ENCODE assay signal across 2 cellular contexts in the genomic region with DNA sequence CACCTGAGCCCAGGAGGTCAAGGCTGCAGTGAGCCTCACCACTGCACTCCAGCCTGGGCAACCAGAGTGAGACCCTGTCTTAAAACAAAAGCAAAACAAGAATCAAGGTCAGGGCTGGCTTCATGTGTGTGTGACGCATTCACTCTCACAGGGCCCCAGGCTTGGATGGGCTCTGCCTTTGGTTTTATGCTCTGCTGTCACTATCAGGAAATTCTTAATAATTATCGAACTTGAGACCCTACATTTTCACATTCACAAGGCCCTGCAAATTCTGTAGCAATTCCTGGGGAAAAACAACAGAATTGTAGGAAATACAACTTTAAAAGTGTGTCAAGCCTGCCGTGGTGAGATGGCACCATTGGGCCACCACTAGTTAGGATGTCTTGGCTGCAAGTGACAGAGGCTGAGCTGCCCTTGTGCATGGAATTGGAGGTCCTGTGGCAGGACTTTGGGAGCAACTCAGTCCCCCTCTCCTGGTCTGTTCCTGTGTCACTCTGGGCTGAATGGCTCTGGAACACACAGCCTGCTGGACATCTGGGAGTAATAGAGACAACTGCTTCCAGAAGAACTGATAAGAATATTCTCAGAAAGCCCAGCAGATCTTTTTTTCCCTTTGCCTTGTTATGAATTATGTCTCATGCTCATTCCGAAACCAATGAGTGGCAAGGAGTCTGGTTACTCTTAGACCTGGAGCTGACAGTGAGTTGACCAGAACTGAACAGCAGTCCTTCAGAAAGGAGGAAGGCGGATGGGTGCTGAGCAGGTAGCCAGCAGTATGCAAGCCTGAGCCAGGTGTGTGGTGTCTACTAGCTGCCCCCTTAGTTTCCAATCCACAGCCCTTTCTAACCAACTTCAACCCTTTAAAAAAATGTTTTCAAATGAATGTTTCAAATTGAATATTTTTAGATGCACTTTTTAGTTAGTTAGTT.
TF ChIP-seq lines count a peak whose summit lies in the region.

No MANE protein-coding gene starts in this region.

TF ChIP-seq in HepG2, 621 proteins besides CTCF, POLR2A, EP300 and RAD21:
- TF ChIP-seq CBX1 (IDR thresholded peaks at IDR 0.05; ENCODE audit: low read depth) (no peak), ZNF331 (CRISPR knock-in tag; IDR thresholded peaks at IDR 0.05) (peak; percentile 100)
TF ChIP-seq in HepG2: peak in this region for 1.

TF ChIP-seq in SK-N-SH treated with all-trans-retinoic acid at 6 μM for 48 hours, 23 proteins besides CTCF, POLR2A, EP300 and RAD21:
- TF ChIP-seq ZNF70 (CRISPR knock-in tag; IDR thresholded peaks at IDR 0.05) (no peak), ARNTL (CRISPR knock-in tag; IDR thresholded peaks at IDR 0.05; ENCODE audit: borderline replicate concordance, low read depth) (no peak), TCF4 (CRISPR knock-in tag; IDR thresholded peaks at IDR 0.05; ENCODE audit: borderline replicate concordance) (peak; percentile 58; the same call in 1 of the 2 replicates), BACH2 (CRISPR knock-in tag; IDR thresholded peaks at IDR 0.05; ENCODE audit: borderline replicate concordance) (no peak), RARB (CRISPR knock-in tag; IDR thresholded peaks at IDR 0.05) (no peak), TOX (CRISPR knock-in tag; IDR thresholded peaks at IDR 0.05; ENCODE audit: borderline replicate concordance) (no peak), ZNF565 (CRISPR knock-in tag; conservative IDR thresholded peaks at IDR 0.05; ENCODE audit: low read depth) (no peak), CSDC2 (CRISPR knock-in tag; IDR thresholded peaks at IDR 0.05) (no peak), PPARA (CRISPR knock-in tag; IDR thresholded peaks at IDR 0.05; ENCODE audit: borderline replicate concordance) (no peak), ISL1 (CRISPR knock-in tag; IDR thresholded peaks at IDR 0.05) (no peak), SNAI2 (CRISPR knock-in tag; IDR thresholded peaks at IDR 0.05) (no peak), PATZ1 (CRISPR knock-in tag; IDR thresholded peaks at IDR 0.05; ENCODE audit: borderline replicate concordance) (no peak), ZFP30 (CRISPR knock-in tag; IDR thresholded peaks at IDR 0.05) (no peak), ZC3H10 (CRISPR knock-in tag; IDR thresholded peaks at IDR 0.05) (no peak)
- TF ChIP-seq, protein P1, sequence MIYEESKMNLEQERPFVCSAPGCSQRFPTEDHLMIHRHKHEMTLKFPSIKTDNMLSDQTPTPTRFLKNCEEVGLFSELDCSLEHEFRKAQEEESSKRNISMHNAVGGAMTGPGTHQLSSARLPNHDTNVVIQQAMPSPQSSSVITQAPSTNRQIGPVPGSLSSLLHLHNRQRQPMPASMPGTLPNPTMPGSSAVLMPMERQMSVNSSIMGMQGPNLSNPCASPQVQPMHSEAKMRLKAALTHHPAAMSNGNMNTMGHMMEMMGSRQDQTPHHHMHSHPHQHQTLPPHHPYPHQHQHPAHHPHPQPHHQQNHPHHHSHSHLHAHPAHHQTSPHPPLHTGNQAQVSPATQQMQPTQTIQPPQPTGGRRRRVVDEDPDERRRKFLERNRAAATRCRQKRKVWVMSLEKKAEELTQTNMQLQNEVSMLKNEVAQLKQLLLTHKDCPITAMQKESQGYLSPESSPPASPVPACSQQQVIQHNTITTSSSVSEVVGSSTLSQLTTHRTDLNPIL (CRISPR knock-in tag; IDR thresholded peaks at IDR 0.05; ENCODE audit: low read depth), result no peak
- TF ChIP-seq, protein P2, sequence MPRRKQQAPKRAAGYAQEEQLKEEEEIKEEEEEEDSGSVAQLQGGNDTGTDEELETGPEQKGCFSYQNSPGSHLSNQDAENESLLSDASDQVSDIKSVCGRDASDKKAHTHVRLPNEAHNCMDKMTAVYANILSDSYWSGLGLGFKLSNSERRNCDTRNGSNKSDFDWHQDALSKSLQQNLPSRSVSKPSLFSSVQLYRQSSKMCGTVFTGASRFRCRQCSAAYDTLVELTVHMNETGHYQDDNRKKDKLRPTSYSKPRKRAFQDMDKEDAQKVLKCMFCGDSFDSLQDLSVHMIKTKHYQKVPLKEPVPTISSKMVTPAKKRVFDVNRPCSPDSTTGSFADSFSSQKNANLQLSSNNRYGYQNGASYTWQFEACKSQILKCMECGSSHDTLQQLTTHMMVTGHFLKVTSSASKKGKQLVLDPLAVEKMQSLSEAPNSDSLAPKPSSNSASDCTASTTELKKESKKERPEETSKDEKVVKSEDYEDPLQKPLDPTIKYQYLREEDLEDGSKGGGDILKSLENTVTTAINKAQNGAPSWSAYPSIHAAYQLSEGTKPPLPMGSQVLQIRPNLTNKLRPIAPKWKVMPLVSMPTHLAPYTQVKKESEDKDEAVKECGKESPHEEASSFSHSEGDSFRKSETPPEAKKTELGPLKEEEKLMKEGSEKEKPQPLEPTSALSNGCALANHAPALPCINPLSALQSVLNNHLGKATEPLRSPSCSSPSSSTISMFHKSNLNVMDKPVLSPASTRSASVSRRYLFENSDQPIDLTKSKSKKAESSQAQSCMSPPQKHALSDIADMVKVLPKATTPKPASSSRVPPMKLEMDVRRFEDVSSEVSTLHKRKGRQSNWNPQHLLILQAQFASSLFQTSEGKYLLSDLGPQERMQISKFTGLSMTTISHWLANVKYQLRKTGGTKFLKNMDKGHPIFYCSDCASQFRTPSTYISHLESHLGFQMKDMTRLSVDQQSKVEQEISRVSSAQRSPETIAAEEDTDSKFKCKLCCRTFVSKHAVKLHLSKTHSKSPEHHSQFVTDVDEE (CRISPR knock-in tag; IDR thresholded peaks at IDR 0.05), result 0 out of 2 replicates have a peak, but pooled peaks have one; percentile 36
